8 cellular contexts compared by ENCODE assay signal in genomic region chr16:88770459-88771293, GRCh38. TPM values are rescaled to one million over a fixed set of nuclear protein-coding genes. Genes with fewer than 3 reads are reported as not detected.
A peak's percentile ranks its signal among the peaks of the same experiment; 100 is the strongest.
DNase-seq lines count a peak whose midpoint lies in the region; ATAC-seq, FAIRE-seq and TF ChIP-seq lines count a peak whose summit lies in the region.

No MANE protein-coding gene starts in this region.

- H3K4me3 Mint-ChIP-seq in neural progenitor cell = no peak overlapping the region

- TF ChIP-seq POLR2A in endothelial cell of umbilical vein (IDR thresholded peaks at IDR 0.05; ENCODE audit: low read depth, low read length) = no peak

- H3K27me3 Mint-ChIP-seq in neural progenitor cell (ENCODE audit: insufficient read depth, low read depth) = peaks cover 5% of the 10 kb centered on the region

- no peaks in the 10 kb centered on the region for H3K9me1 ChIP-seq in endothelial cell of umbilical vein (replicated peaks; ENCODE audit: control insufficient read depth, extremely low read depth, insufficient read depth, low read length)

- no peaks in the 10 kb centered on the region for H4K20me1 ChIP-seq in endothelial cell of umbilical vein (replicated peaks; ENCODE audit: control insufficient read depth, extremely low read depth, insufficient read depth, low read length)
- H4K20me1 ChIP-seq in neural progenitor cell (ENCODE audit: low read depth) = peaks cover 6% of the 10 kb centered on the region

- no peaks in the 10 kb centered on the region for H3K9me3 Mint-ChIP-seq in neural progenitor cell

- POLR2A ChIA-PET in HEK293 (lab: Yijun Ruan, JAX) (interaction anchor here (0.5 to 6.8 kb wide), 14 partner anchors 8 to 98 kb away, joined by 3 to 97 read pairs (median 5); partner anchors contain the start of genes APRT and PIEZO1), endothelial cell of umbilical vein (lab: Charles Lee) (no interaction called here)

- intact Hi-C loops in endothelial cell of umbilical vein (cut with micrococcal nuclease) = no loop called here

- no peak overlapping the region for H3K27ac Mint-ChIP-seq in neural progenitor cell

- H3K79me2 ChIP-seq in endothelial cell of umbilical vein (ENCODE audit: control insufficient read depth, insufficient read depth, low read length) (peaks cover 97% of the 10 kb centered on the region), neural progenitor cell (ENCODE audit: low read depth) (no peaks in the 10 kb centered on the region)

- H3F3A ChIP-seq in neural progenitor cell (ENCODE audit: low read depth) = peaks cover 32% of the 10 kb centered on the region

- no peaks in the 10 kb centered on the region for H3K27me3 ChIP-seq in SJCRH30
- H3K27me3 ChIP-seq in endothelial cell of umbilical vein (ENCODE audit: control insufficient read depth in 2 of 2, insufficient read depth in 2 of 2, low read length in 2 of 2) = no peaks in the 10 kb centered on the region
- no peaks in the 10 kb centered on the region for H3K27me3 ChIP-seq in neural progenitor cell

- H3K36me3 ChIP-seq in HEK293 (ENCODE audit: control insufficient read depth in 2 of 2, insufficient read depth in 1 of 2, low read length in 2 of 2) (no peaks in the 10 kb centered on the region), SJCRH30 (no peaks in the 10 kb centered on the region), endothelial cell of umbilical vein (ENCODE audit: control insufficient read depth in 2 of 2, extremely low read depth in 1 of 2, insufficient read depth in 2 of 2, low read length in 2 of 2) (peaks cover 0 to 1% of the 10 kb centered on the region in 2 experiments), neural progenitor cell (no peaks in the 10 kb centered on the region)

- no peaks in the 10 kb centered on the region for H3K36me3 Mint-ChIP-seq in neural progenitor cell

- H3K9ac ChIP-seq in endothelial cell of umbilical vein (replicated peaks; ENCODE audit: extremely low read depth, insufficient read depth, low read length) (no peak overlapping the region), neural progenitor cell (no peak overlapping the region)

- ATAC-seq in GM21576 (IDR thresholded peaks at IDR 0.05; ENCODE audit: unreplicated experiment) (no peak), GM21825 (IDR thresholded peaks at IDR 0.05; ENCODE audit: unreplicated experiment) (no peak)

- peak; percentile 21 for FAIRE-seq in endothelial cell of umbilical vein (lab: Jason Lieb, UNC)

- CTCF ChIA-PET in HEK293 (lab: Yijun Ruan, JAX) = interaction anchor here (0.6 to 9.2 kb wide), 5 partner anchors 23 to 399 kb away, joined by 3 to 58 read pairs (median 4); no protein-coding TSS in a partner anchor
- CTCF ChIA-PET in endothelial cell of umbilical vein (lab: Charles Lee) = interaction anchor here (1.5 to 6.4 kb wide), 2 partner anchors 13 to 34 kb away, joined by 7 to 35 read pairs; partner anchors contain the start of gene PIEZO1

- H3K27ac ChIP-seq in HEK293 (ENCODE audit: extremely low read depth, low read depth, low read length) = peak overlapping the region; percentile 80
- H3K27ac ChIP-seq in SJCRH30 = peak overlapping the region; percentile 83
- H3K27ac ChIP-seq in endothelial cell of umbilical vein (ENCODE audit: insufficient read depth, low read depth, low read length) = peak overlapping the region; percentile 16
- no peak overlapping the region for H3K27ac ChIP-seq in neural progenitor cell

- H2AFZ ChIP-seq in endothelial cell of umbilical vein (ENCODE audit: low read depth, low read length) = no peak overlapping the region
- H2AFZ ChIP-seq in neural progenitor cell (replicated peaks) = no peak overlapping the region

- DNase-seq in AG08395 (ENCODE audit: low spot score) (peak; percentile 36), SJCRH30 (peak; percentile 95 to 97), endothelial cell of umbilical vein (ENCODE audit: low read depth, low spot score) (peak; percentile 64), neural progenitor cell (ENCODE audit: low spot score) (peak; percentile 93), GM10266 (ENCODE audit: extremely low spot score) (no peak)

- no TSS peak for BruUV-seq in endothelial cell of umbilical vein (replicated peaks; lab: Mats Ljungman, UMichigan)

- dilution Hi-C loops in endothelial cell of umbilical vein (cut with MboI; ENCODE audit: extremely low pct_ligation_motif_present, low sequenced_read_pairs) = no loop called here

- peak overlapping the region; percentile 17 for H3K4me3 ChIP-seq in HEK293 (ENCODE audit: low read depth, low read length)
- H3K4me3 ChIP-seq in SJCRH30 = peak overlapping the region; percentile 53
- no peak overlapping the region for H3K4me3 ChIP-seq in endothelial cell of umbilical vein (replicated peaks in 1 of 3; ENCODE audit: insufficient read depth in 1 of 3, low read depth in 1 of 3, low read length in 3 of 3)
- H3K4me3 ChIP-seq in neural progenitor cell = no peak overlapping the region

- H3K9me3 ChIP-seq in HEK293 (ENCODE audit: control insufficient read depth, insufficient read depth, low read depth, low read length) = no peaks in the 10 kb centered on the region
- H3K9me3 ChIP-seq in SJCRH30 (replicated peaks) = no peaks in the 10 kb centered on the region
- no peaks in the 10 kb centered on the region for H3K9me3 ChIP-seq in endothelial cell of umbilical vein (replicated peaks; ENCODE audit: control insufficient read depth, insufficient read depth, low read length)
- no peaks in the 10 kb centered on the region for H3K9me3 ChIP-seq in neural progenitor cell (ENCODE audit: low read depth)

- TF ChIP-seq CTCF in HEK293 (tag by site-specific recombination; IDR thresholded peaks at IDR 0.05) = peak; percentile 14; the same call in 1 of the 2 replicates
- TF ChIP-seq CTCF in endothelial cell of umbilical vein (IDR thresholded peaks at IDR 0.05; ENCODE audit: extremely low read depth in 1 of 2, insufficient read depth in 1 of 2, low read depth in 1 of 2, low read length in 2 of 2) = no peak
- TF ChIP-seq CTCF in neural progenitor cell (IDR thresholded peaks at IDR 0.05) = no peak
- no peak for TF ChIP-seq CTCF in GM10266 (IDR thresholded peaks at IDR 0.05; ENCODE audit: control insufficient read depth, insufficient read depth, low read depth, missing control alignments)

- H3K4me1 ChIP-seq in HEK293 (ENCODE audit: control insufficient read depth, insufficient read depth, low read length) = peaks cover 36% of the 10 kb centered on the region
- peaks cover 47% of the 10 kb centered on the region for H3K4me1 ChIP-seq in SJCRH30
- H3K4me1 ChIP-seq in endothelial cell of umbilical vein (ENCODE audit: control insufficient read depth, extremely low read depth, insufficient read depth, low read length) = peaks cover 45% of the 10 kb centered on the region
- peaks cover 53% of the 10 kb centered on the region for H3K4me1 ChIP-seq in neural progenitor cell

- peaks cover 32% of the 10 kb centered on the region for H3K4me1 Mint-ChIP-seq in neural progenitor cell

- H3K4me2 ChIP-seq in endothelial cell of umbilical vein (ENCODE audit: insufficient read depth, low read length) (no peak overlapping the region), neural progenitor cell (peak overlapping the region; percentile 47)

TF ChIP-seq in HEK293, 187 proteins besides CTCF, POLR2A, EP300 and RAD21 (continues in another document):
- TF ChIP-seq ZBTB8A (tag by site-specific recombination; IDR thresholded peaks at IDR 0.05) = peak; percentile 72
- TF ChIP-seq GLIS2 (tag by site-specific recombination; IDR thresholded peaks at IDR 0.05) = peak; percentile 66; the same call in 1 of the 2 replicates

TF ChIP-seq in endothelial cell of umbilical vein, 7 proteins besides CTCF, POLR2A, EP300 and RAD21 (continues in another document):
- TF ChIP-seq MYC (IDR thresholded peaks at IDR 0.05; ENCODE audit: low read depth, low read length) = no peak
- peak; percentile 43 for TF ChIP-seq GATA2 (IDR thresholded peaks at IDR 0.05; ENCODE audit: insufficient read depth, insufficient read length, low read depth, low read length)
- TF ChIP-seq POLR2AphosphoS5 (IDR thresholded peaks at IDR 0.05; ENCODE audit: insufficient read depth, low read depth, low read length) = peak; percentile 14
- no peak for TF ChIP-seq JUN (IDR thresholded peaks at IDR 0.05; ENCODE audit: borderline replicate concordance, insufficient read depth, insufficient read length, low read depth)

RNA-seq across cellular contexts. Expression of gene PIEZO1, which starts 14.3 kb away (rescaled TPM):
- 23.8 and 28.1 TPM in 2 replicates for total RNA-seq in SJCRH30 (2014; rRNA removed; shearing (Covaris generic))
- total RNA-seq in endothelial cell of umbilical vein = 306 and 322 TPM in 2 replicates
- 298 and 393 TPM in 2 replicates for polyA plus RNA-seq in endothelial cell of umbilical vein
- polyA plus RNA-seq in endothelial cell of umbilical vein (2011; cell fraction: cytosol; rRNA removed) = 224 and 318 TPM in 2 replicates
- 848 and 1,004 TPM in 2 replicates for polyA plus RNA-seq in endothelial cell of umbilical vein (2011; cell fraction: nucleus; rRNA removed)
- polyA plus RNA-seq in endothelial cell of umbilical vein (2012) = 214 and 360 TPM in 2 replicates
- 294 and 363 TPM in 2 replicates for polyA minus RNA-seq in endothelial cell of umbilical vein
- 47.3 TPM for polyA minus RNA-seq in endothelial cell of umbilical vein (2011; cell fraction: cytosol; rRNA and poly(A)+ RNA removed)
- 270 and 364 TPM in 2 replicates for polyA minus RNA-seq in endothelial cell of umbilical vein (2011; cell fraction: nucleus; rRNA and poly(A)+ RNA removed)
- total RNA-seq in neural progenitor cell (ENCODE audit: low replicate concordance) = 5.5 and 26.9 TPM in 2 replicates

RNA-seq across cellular contexts. Expression of gene CDT1, which starts 32.9 kb away (rescaled TPM):
- 24.3 and 27.2 TPM in 2 replicates for total RNA-seq in SJCRH30 (2014; rRNA removed; shearing (Covaris generic))
- total RNA-seq in endothelial cell of umbilical vein (26.5 and 30.6 TPM in 2 replicates), neural progenitor cell (ENCODE audit: low replicate concordance) (7.8 and 57.9 TPM in 2 replicates)
- 15.6 and 19.3 TPM in 2 replicates for polyA plus RNA-seq in endothelial cell of umbilical vein
- polyA plus RNA-seq in endothelial cell of umbilical vein (2011; cell fraction: cytosol; rRNA removed) = 14.3 and 19.4 TPM in 2 replicates
- polyA plus RNA-seq in endothelial cell of umbilical vein (2011; cell fraction: nucleus; rRNA removed) = 11.5 and 12.3 TPM in 2 replicates
- 6.7 and 8.2 TPM in 2 replicates for polyA plus RNA-seq in endothelial cell of umbilical vein (2012)
- polyA minus RNA-seq in endothelial cell of umbilical vein = 5.6 and 9.8 TPM in 2 replicates
- polyA minus RNA-seq in endothelial cell of umbilical vein (2011; cell fraction: cytosol; rRNA and poly(A)+ RNA removed) = 96.4 TPM
- 4.5 and 8.7 TPM in 2 replicates for polyA minus RNA-seq in endothelial cell of umbilical vein (2011; cell fraction: nucleus; rRNA and poly(A)+ RNA removed)

RNA-seq across cellular contexts. Expression of gene APRT, which starts 41.1 kb away (rescaled TPM):
- 43.4 and 46.5 TPM in 2 replicates for total RNA-seq in SJCRH30 (2014; rRNA removed; shearing (Covaris generic))
- total RNA-seq in endothelial cell of umbilical vein = 148 and 152 TPM in 2 replicates
- 143 and 179 TPM in 2 replicates for polyA plus RNA-seq in endothelial cell of umbilical vein
- 95.1 and 129 TPM in 2 replicates for polyA plus RNA-seq in endothelial cell of umbilical vein (2011; cell fraction: cytosol; rRNA removed)
- 76.5 and 81.0 TPM in 2 replicates for polyA plus RNA-seq in endothelial cell of umbilical vein (2011; cell fraction: nucleus; rRNA removed)
- polyA plus RNA-seq in endothelial cell of umbilical vein (2012) = 172 and 240 TPM in 2 replicates
- polyA minus RNA-seq in endothelial cell of umbilical vein = 35.0 and 35.7 TPM in 2 replicates
- polyA minus RNA-seq in endothelial cell of umbilical vein (2011; cell fraction: cytosol; rRNA and poly(A)+ RNA removed) = 133 TPM
- polyA minus RNA-seq in endothelial cell of umbilical vein (2011; cell fraction: nucleus; rRNA and poly(A)+ RNA removed) = 16.2 and 27.3 TPM in 2 replicates
- 53.4 and 150 TPM in 2 replicates for total RNA-seq in neural progenitor cell (ENCODE audit: low replicate concordance)

Comparison
In these comparisons a context has a peak if more than half of its experiments do, and no peak if none do; other contexts are left out.
1. H3K4me3 ChIP-seq: peak in HEK293 (single experiment) and SJCRH30 (single experiment); none in endothelial cell of umbilical vein (0 of 3) and neural progenitor cell (single experiment).
2. RNA of gene PIEZO1, which starts 14.3 kb away (total RNA-seq): 306 to 322 TPM in endothelial cell of umbilical vein; 23.8 to 28.1 TPM in SJCRH30 and 5.5 to 26.9 TPM in neural progenitor cell; every median in the first group is over 10 times any median in the second.